ENCODE assay signal across 18 cellular contexts in genomic region chr3:126130081-126130855, GRCh38. TPM values are rescaled to one million over a fixed set of nuclear protein-coding genes. Genes with fewer than 3 reads are reported as not detected.
DNase-seq lines count a peak whose midpoint lies in the region; ATAC-seq, FAIRE-seq and TF ChIP-seq lines count a peak whose summit lies in the region.
"Had no signal": no experiment of that assay in that cellular context is flagged by ENCODE, and none has a peak within 500 bp of the region (broad histone marks: within the 10 kb centered on the region; RNA-seq: fewer than 3 reads in every experiment).

No MANE protein-coding gene starts in this region.

- H3K4me3 ChIP-seq in SK-N-SH (ENCODE audit: low read depth in 2 of 2, low read length in 1 of 2) (no peak overlapping the region), body of pancreas (no peak overlapping the region), stomach (no peak overlapping the region)
- H3K4me3 ChIP-seq: gastrocnemius medialis, GM12878, prostate gland had no signal

- no peak overlapping the region for H3K9ac ChIP-seq in SK-N-SH

- no peaks in the 10 kb centered on the region for H3K36me3 ChIP-seq in SK-N-SH (replicated peaks in 1 of 2; ENCODE audit: control insufficient read depth in 1 of 2, insufficient read depth in 2 of 2, low read length in 1 of 2)
- no peaks in the 10 kb centered on the region for H3K36me3 ChIP-seq in body of pancreas (replicated peaks in 1 of 2; ENCODE audit: insufficient read depth in 1 of 2, low read depth in 2 of 2)
- H3K36me3 ChIP-seq in stomach = no peaks in the 10 kb centered on the region
- H3K36me3 ChIP-seq: prostate gland had no signal

- H3K4me1 ChIP-seq in SK-N-SH (ENCODE audit: control insufficient read depth in 1 of 2, insufficient read depth in 2 of 2, low read depth in 1 of 2, low read length in 1 of 2) (peaks cover 0 to 12% of the 10 kb centered on the region in 2 experiments; a peak in 1 of 4 replicates), body of pancreas (peaks cover 16% of the 10 kb centered on the region), stomach (peaks cover 6 to 21% (median 19%) of the 10 kb centered on the region in 4 donors)
- H3K4me1 ChIP-seq: gastrocnemius medialis, prostate gland had no signal

- H3K27me3 ChIP-seq in SK-N-SH (ENCODE audit: insufficient read depth) (no peaks in the 10 kb centered on the region), body of pancreas (no peaks in the 10 kb centered on the region), stomach (peaks cover 0 to 3% (median 0%) of the 10 kb centered on the region in 3 donors)
- H3K27me3 ChIP-seq: gastrocnemius medialis had no signal

- no peak overlapping the region for H2AFZ ChIP-seq in SK-N-SH (ENCODE audit: low read depth)

- WGBS in SK-N-SH (ENCODE audit: low lambda C conversion rate) = 49% methylated on average over 10 of the region's 15 CpGs
- 62 to 65% methylated on average over 5 to 12 of the region's 15 CpGs for WGBS in body of pancreas, 2 donors
- 41 to 72% (median 63%) methylated on average over 13 to 15 of the region's 15 CpGs for WGBS in stomach, 5 donors

- no peaks in the 10 kb centered on the region for H3K79me2 ChIP-seq in SK-N-SH (ENCODE audit: insufficient read depth)

- H4K20me1 ChIP-seq in SK-N-SH (ENCODE audit: insufficient read depth) = no peaks in the 10 kb centered on the region

- TF ChIP-seq EP300 in SK-N-SH (IDR thresholded peaks at IDR 0.05; ENCODE audit: borderline replicate concordance in 1 of 2, low read depth in 1 of 2, low read length in 1 of 2) (no peak), stomach (IDR thresholded peaks at IDR 0.05) (no peak)

- POLR2A ChIA-PET in SK-N-SH (lab: Yijun Ruan, JAX) = no interaction called here

- no peaks in the 10 kb centered on the region for H3K9me3 ChIP-seq in SK-N-SH
- no peaks in the 10 kb centered on the region for H3K9me3 ChIP-seq in body of pancreas
- H3K9me3 ChIP-seq in stomach = no peaks in the 10 kb centered on the region
- H3K9me3 ChIP-seq: gastrocnemius medialis, prostate gland had no signal

- TF ChIP-seq CTCF in SK-N-SH (IDR thresholded peaks at IDR 0.05) (no peak), body of pancreas (IDR thresholded peaks at IDR 0.05) (no peak), stomach (IDR thresholded peaks at IDR 0.05) (no peak)

- DNase-seq in SK-N-SH = peak; percentile 4
- peak in 3 of 4 donors; percentile 18 to 24 (median 21) for DNase-seq in body of pancreas
- DNase-seq in left colon = peak; percentile 23 to 26
- DNase-seq in stomach = peak; percentile 66
- DNase-seq in DMS79 (lab: John Stamatoyannopoulos, UW) = no peak
- DNase-seq in HTR-8/SVneo (ENCODE audit: insufficient read length, low spot score) = no peak
- no peak for DNase-seq in NCI-H526 (lab: John Stamatoyannopoulos, UW)
- DNase-seq: NCI-H1694 treated with DMSO at 0.1 percent for 48 hours; NCI-H748 treated with DMSO at 0.1 percent for 48 hours; stimulated activated CD8-positive, alpha-beta memory T cell treated with anti-CD3 and anti-CD28 coated beads, Interleukin-4, amount 100 ng/mL, for 48 hours; trophoblast cell had no signal

- no peak overlapping the region for H3K27ac ChIP-seq in SK-N-SH (ENCODE audit: low read depth in 2 of 2, low read length in 1 of 2)
- H3K27ac ChIP-seq in body of pancreas = peak overlapping the region in 2 of 4 donors; percentile 22 to 45
- H3K27ac ChIP-seq in stomach = peak overlapping the region in 4 of 5 donors; percentile 27 to 77 (median 48)
- H3K27ac ChIP-seq: gastrocnemius medialis, prostate gland had no signal

- intact Hi-C loops in body of pancreas (cut with DNase I) = loop anchor here (5.0 kb wide), 2 partner anchors 72 to 262 kb away; partner anchors contain the start of gene CFAP100
- intact Hi-C loops in left colon (cut with DNase I, micrococcal nuclease) = loop anchor here in 1 of 2 donors (10.0 kb wide), 1 partner anchor 65 kb away; no protein-coding TSS in a partner anchor
- intact Hi-C loops in stomach (cut with DNase I; ENCODE audit: low total_unique reads) = no loop called here

- H3K9me2 ChIP-seq in SK-N-SH = no peaks in the 10 kb centered on the region

- H3F3A ChIP-seq in SK-N-SH (replicated peaks; ENCODE audit: insufficient read depth) = no peaks in the 10 kb centered on the region

- ATAC-seq in SK-N-SH treated with all-trans-retinoic acid at 6 μM for 48 hours (no peak), body of pancreas (peak; percentile 25), left colon (peak; percentile 82)
- ATAC-seq: gastrocnemius medialis, GM12878, HCT116 had no signal

- CTCF ChIA-PET in SK-N-SH (lab: Yijun Ruan, JAX) = interaction anchor here (0.9 to 6.3 kb wide), 4 partner anchors 10 to 259 kb away, joined by 3 to 122 read pairs (median 38); no protein-coding TSS in a partner anchor

- no peak for TF ChIP-seq RAD21 in SK-N-SH (IDR thresholded peaks at IDR 0.05; ENCODE audit: low read length)

- no peak for TF ChIP-seq POLR2A in body of pancreas (IDR thresholded peaks at IDR 0.05)
- TF ChIP-seq POLR2A in stomach (IDR thresholded peaks at IDR 0.05) = no peak

- no peak overlapping the region for H3K4me2 ChIP-seq in SK-N-SH

- no peak for FAIRE-seq in HTR-8/SVneo (lab: Jason Lieb, UNC)
- FAIRE-seq: GM12878 had no signal

TF ChIP-seq in SK-N-SH, 30 proteins besides CTCF, POLR2A, EP300 and RAD21 (continues in another document):
- no peak for TF ChIP-seq ELF1 (IDR thresholded peaks at IDR 0.05)
- TF ChIP-seq MEF2A (IDR thresholded peaks at IDR 0.05; ENCODE audit: borderline replicate concordance, low read depth) = no peak
- TF ChIP-seq FOXM1 (IDR thresholded peaks at IDR 0.05; ENCODE audit: low read depth) = no peak
- TF ChIP-seq TAF1 (IDR thresholded peaks at IDR 0.05; ENCODE audit: borderline replicate concordance, low read depth, low read length) = no peak
- no peak for TF ChIP-seq EZH2phosphoT487 (IDR thresholded peaks at IDR 0.05; ENCODE audit: borderline replicate concordance, low read depth)
- no peak for TF ChIP-seq IRF3 (IDR thresholded peaks at IDR 0.05; ENCODE audit: low read depth, low read length)
- TF ChIP-seq POLR2AphosphoS5 (IDR thresholded peaks at IDR 0.05; ENCODE audit: low read depth, low read length) = no peak
- TF ChIP-seq FOXJ3 (CRISPR knock-in tag; IDR thresholded peaks at IDR 0.05) = no peak
- no peak for TF ChIP-seq GABPA (IDR thresholded peaks at IDR 0.05; ENCODE audit: low read depth)

TF ChIP-seq in SK-N-SH treated with all-trans-retinoic acid at 6 μM for 48 hours, 23 proteins besides CTCF, POLR2A, EP300 and RAD21:
- TF ChIP-seq BACH2 (CRISPR knock-in tag; IDR thresholded peaks at IDR 0.05; ENCODE audit: borderline replicate concordance) (no peak), RARB (CRISPR knock-in tag; IDR thresholded peaks at IDR 0.05) (no peak)

RNA-seq across cellular contexts. Expression of gene SLC41A3, which starts 46.3 kb away (rescaled TPM):
- polyA plus RNA-seq in SK-N-SH (2012; rRNA removed) (53.4 and 58.4 TPM in 2 replicates), stomach (10 to 100 TPM; 15.4 to 23.5 (median 18.0) TPM)
- 29.9 and 39.4 TPM in 2 replicates for polyA plus RNA-seq in SK-N-SH (2012; cell fraction: cytosol; rRNA removed)
- 72.6 and 102 TPM in 2 replicates for polyA plus RNA-seq in SK-N-SH (2012; cell fraction: nucleus; rRNA removed)
- total RNA-seq in body of pancreas (10 to 100 TPM; 27.4 to 41.0 TPM), left colon (10 to 100 TPM; 31.3 to 31.4 TPM), stomach (10 to 100 TPM; 27.7 to 81.7 (median 43.6) TPM)

RNA-seq across cellular contexts. Expression of gene ALDH1L1, which starts 50.1 kb away (rescaled TPM):
- polyA plus RNA-seq in SK-N-SH (2012; rRNA removed) (0.03 TPM in 1 of 2 replicates, not detected in the other), stomach (1 to 10 TPM; 1.4 to 9.8 (median 4.4) TPM)
- 0.07 and 0.14 TPM in 2 replicates for polyA plus RNA-seq in SK-N-SH (2012; cell fraction: cytosol; rRNA removed)
- 0.08 and 0.19 TPM in 2 replicates for polyA plus RNA-seq in SK-N-SH (2012; cell fraction: nucleus; rRNA removed)
- total RNA-seq in body of pancreas (10 to 100 TPM; 54.7 to 65.3 TPM), left colon (10 to 100 TPM in 1 of 2 donors, 1 to 10 TPM in 1; 7.7 to 26.7 TPM), stomach (10 to 100 TPM in 1 of 5 donors, 1 to 10 TPM in 4; 2.6 to 17.4 (median 5.9) TPM)
- total RNA-seq: A172, RPMI7951 had no signal

Comparison
In these comparisons a context has a peak if more than half of its experiments do, and no peak if none do; other contexts are left out.
1. DNase-seq: peak in SK-N-SH (single experiment), body of pancreas (3 of 4), left colon (2 of 2) and stomach (single experiment); none in DMS79 (single experiment), HTR-8/SVneo (single experiment) and NCI-H526 (0 of 2).
2. H3K27ac ChIP-seq: peak in stomach (4 of 5); none in SK-N-SH (0 of 2).